9 cellular contexts compared by ENCODE assay signal in genomic region chr10:14507156-14507555, GRCh38.
A peak's percentile ranks its signal among the peaks of the same experiment; 100 is the strongest.
DNase-seq lines count a peak whose midpoint lies in the region; ATAC-seq lines count a peak whose summit lies in the region.
"Had no signal": no experiment of that assay in that cellular context is flagged by ENCODE, and none has a peak within 500 bp of the region (broad histone marks: within the 10 kb centered on the region; RNA-seq: fewer than 3 reads in every experiment).

No MANE protein-coding gene starts in this region.

- H3K9me3 ChIP-seq in BLaER1, result peaks cover 13% of the 10 kb centered on the region
- H3K9me3 ChIP-seq: prostate gland had no signal

- peak; percentile 70 for DNase-seq in NCI-H2196 (lab: John Stamatoyannopoulos, UW; ENCODE audit: unreplicated experiment)
- DNase-seq in DMS 273 treated with DMSO at 0.1 percent for 48 hours (lab: John Stamatoyannopoulos, UW), result no peak

- peak overlapping the region; percentile 88 for H3K27ac Mint-ChIP-seq in activated naive CD8-positive, alpha-beta T cell

- peaks cover 4% of the 10 kb centered on the region for H3K9me3 Mint-ChIP-seq in activated naive CD8-positive, alpha-beta T cell (ENCODE audit: low read depth)

- H3K36me3 ChIP-seq in BLaER1, result peaks cover 28% of the 10 kb centered on the region
- H3K36me3 ChIP-seq: prostate gland had no signal

- peak overlapping the region; percentile 44 for H3K4me3 Mint-ChIP-seq in activated naive CD8-positive, alpha-beta T cell

- peaks cover 27% of the 10 kb centered on the region for H3K4me1 ChIP-seq in BLaER1
- H3K4me1 ChIP-seq: prostate gland had no signal

- no peak overlapping the region for H3K27ac ChIP-seq in BLaER1
- H3K27ac ChIP-seq: prostate gland had no signal

- no peaks in the 10 kb centered on the region for H3K27me3 ChIP-seq in BLaER1

- no peaks in the 10 kb centered on the region for H4K20me1 ChIP-seq in BLaER1

- no peaks in the 10 kb centered on the region for H3K27me3 Mint-ChIP-seq in activated naive CD8-positive, alpha-beta T cell

- no peak overlapping the region for H3K9ac ChIP-seq in BLaER1

- H3K4me3 ChIP-seq in BLaER1, result no peak overlapping the region
- H3K4me3 ChIP-seq: prostate gland had no signal

- peak; percentile 63 for ATAC-seq in GM21390 (IDR thresholded peaks at IDR 0.05; ENCODE audit: unreplicated experiment)
- no peak for ATAC-seq in GM21786 (IDR thresholded peaks at IDR 0.05; ENCODE audit: unreplicated experiment)
- no peak for ATAC-seq in GM21515 (IDR thresholded peaks at IDR 0.05; ENCODE audit: unreplicated experiment)
- ATAC-seq in GM19452 (IDR thresholded peaks at IDR 0.05; ENCODE audit: unreplicated experiment), result no peak

- H3K4me2 ChIP-seq in BLaER1, result peak overlapping the region; percentile 62

- peaks cover 23% of the 10 kb centered on the region for H3K36me3 Mint-ChIP-seq in activated naive CD8-positive, alpha-beta T cell

- H3K4me1 Mint-ChIP-seq in activated naive CD8-positive, alpha-beta T cell (ENCODE audit: low read depth), result peaks cover 41% of the 10 kb centered on the region
